8 cellular contexts compared by ENCODE assay signal in genomic region chr1:28775121-28775942, GRCh38. TPM values are rescaled to one million over a fixed set of nuclear protein-coding genes. Genes with fewer than 3 reads are reported as not detected.
DNase-seq lines count a peak whose midpoint lies in the region.

No MANE protein-coding gene starts in this region.

- H3K27ac ChIP-seq in effector memory CD4-positive, alpha-beta T cell (ENCODE audit: insufficient read depth, low read length, poor library complexity, severe bottlenecking), result peak overlapping the region; percentile 36
- H3K27ac ChIP-seq in mesendoderm (ENCODE audit: low read depth, low read length), result no peak overlapping the region

- peak overlapping the region; percentile 28 for H3K9ac ChIP-seq in mesendoderm (ENCODE audit: low read length)

- H3K18ac ChIP-seq in mesendoderm (ENCODE audit: low read length), result no peak overlapping the region

- H2BK5ac ChIP-seq in mesendoderm (ENCODE audit: low read length), result no peak overlapping the region

- H3K23ac ChIP-seq in mesendoderm (ENCODE audit: low read length), result no peak overlapping the region

- H3K4ac ChIP-seq in mesendoderm (ENCODE audit: low read depth, low read length), result no peak overlapping the region

- peak; percentile 91 for DNase-seq in COLO668 (lab: John Stamatoyannopoulos, UW; ENCODE audit: unreplicated experiment)
- peak; percentile 54 for DNase-seq in NCI-H2029 treated with DMSO at 0.1 percent for 48 hours (lab: John Stamatoyannopoulos, UW)
- peak; percentile 81 for DNase-seq in activated CD8-positive, alpha-beta memory T cell treated with anti-CD3 and anti-CD28 coated beads for 24 hours
- peak; percentile 30 to 61 (median 59) for DNase-seq in effector memory CD4-positive, alpha-beta T cell
- peak; percentile 32 for DNase-seq in mesendoderm
- peak; percentile 40 to 48 for DNase-seq in stimulated activated CD8-positive, alpha-beta memory T cell treated with anti-CD3 and anti-CD28 coated beads, Interleukin-15, amount 100 ng/mL, for 4 hours (ENCODE audit: low read depth in 2 of 2)
- no peak for DNase-seq in HAP-1 (ENCODE audit: low spot score in 2 of 2)
- no peak for DNase-seq in NCI-H1048 (lab: John Stamatoyannopoulos, UW)

- H3K36me3 ChIP-seq in effector memory CD4-positive, alpha-beta T cell (ENCODE audit: control insufficient read depth, insufficient read depth, low read length), result peaks cover 4% of the 10 kb centered on the region
- H3K36me3 ChIP-seq in mesendoderm (ENCODE audit: control insufficient read depth, insufficient read depth, low read length), result peaks cover 1% of the 10 kb centered on the region
- H3K36me3 ChIP-seq in HAP-1 (replicated peaks), result peaks cover 38% of the 10 kb centered on the region

- H3K56ac ChIP-seq in mesendoderm (ENCODE audit: low read length), result peak overlapping the region; percentile 22

- H2BK120ac ChIP-seq in mesendoderm (ENCODE audit: low read depth, low read length), result no peak overlapping the region

- no peak overlapping the region for H3K4me2 ChIP-seq in mesendoderm (ENCODE audit: low read length)

- peak overlapping the region; percentile 60 for H3K4me3 ChIP-seq in effector memory CD4-positive, alpha-beta T cell (ENCODE audit: insufficient read depth, low read depth, low read length, poor library complexity, severe bottlenecking)
- H3K4me3 ChIP-seq in mesendoderm (ENCODE audit: low read length) (no peak overlapping the region), HAP-1 (no peak overlapping the region)

- no peak overlapping the region for H4K5ac ChIP-seq in mesendoderm (ENCODE audit: low read length)

- H3K79me2 ChIP-seq in mesendoderm (ENCODE audit: control insufficient read depth, insufficient read depth, low read length), result no peaks in the 10 kb centered on the region

- no peaks in the 10 kb centered on the region for H3K9me3 ChIP-seq in effector memory CD4-positive, alpha-beta T cell (ENCODE audit: control insufficient read depth, low read length)
- H3K9me3 ChIP-seq in HAP-1, result no peaks in the 10 kb centered on the region

- H3K4me1 ChIP-seq in effector memory CD4-positive, alpha-beta T cell (ENCODE audit: control insufficient read depth, insufficient read depth, low read length, poor library complexity, severe bottlenecking), result no peaks in the 10 kb centered on the region
- H3K4me1 ChIP-seq in mesendoderm (ENCODE audit: control insufficient read depth, low read depth, low read length), result no peaks in the 10 kb centered on the region
- H3K4me1 ChIP-seq in HAP-1, result no peaks in the 10 kb centered on the region

- H2AK5ac ChIP-seq in mesendoderm (ENCODE audit: low read length), result no peak overlapping the region

- in situ Hi-C loops in HAP-1 (cut with MboI; ENCODE audit: low sequenced_read_pairs), result no loop called here

- WGBS in mesendoderm (ENCODE audit: extremely low coverage, insufficient coverage, low lambda C conversion rate), result no CpG with 5 or more reads among the region's 39 CpGs

- no peak overlapping the region for H2BK15ac ChIP-seq in mesendoderm (replicated peaks; ENCODE audit: low read depth)

- H3K79me1 ChIP-seq in mesendoderm (ENCODE audit: low read length), result no peaks in the 10 kb centered on the region

- no peak overlapping the region for H4K8ac ChIP-seq in mesendoderm (ENCODE audit: low read depth, low read length)

- no peaks in the 10 kb centered on the region for H3K27me3 ChIP-seq in effector memory CD4-positive, alpha-beta T cell (replicated peaks; ENCODE audit: control insufficient read depth, insufficient read depth, low read length, poor library complexity, severe bottlenecking)
- H3K27me3 ChIP-seq in mesendoderm (ENCODE audit: insufficient read depth, low read length, poor library complexity) (no peaks in the 10 kb centered on the region), HAP-1 (ENCODE audit: low read depth) (no peaks in the 10 kb centered on the region)

RNA-seq across cellular contexts. Expression of gene OPRD1, which starts 36.6 kb away (rescaled TPM):
- polyA plus RNA-seq in mesendoderm (2013, experiment 1 of 2), result 0.52 TPM
- 0.50 TPM for polyA plus RNA-seq in mesendoderm (2013, experiment 2 of 2)

RNA-seq across cellular contexts. Expression of gene YTHDF2, which starts 38.6 kb away (rescaled TPM):
- polyA plus RNA-seq in mesendoderm (2013, experiment 1 of 2), result 126 TPM
- 126 TPM for polyA plus RNA-seq in mesendoderm (2013, experiment 2 of 2)

Comparison
In these comparisons a context has a peak if more than half of its experiments do, and no peak if none do; other contexts are left out.
1. DNase-seq: peak in COLO668 (single experiment), NCI-H2029 treated with DMSO at 0.1 percent for 48 hours (single experiment), activated CD8-positive, alpha-beta memory T cell treated with anti-CD3 and anti-CD28 coated beads for 24 hours (single experiment), effector memory CD4-positive, alpha-beta T cell (3 of 3), mesendoderm (single experiment) and stimulated activated CD8-positive, alpha-beta memory T cell treated with anti-CD3 and anti-CD28 coated beads, Interleukin-15, amount 100 ng/mL, for 4 hours (2 of 2); none in HAP-1 (0 of 2) and NCI-H1048 (single experiment).